11 cellular contexts compared by ENCODE assay signal in genomic region chr1:209150114-209150513, GRCh38.
DNase-seq lines count a peak whose midpoint lies in the region; TF ChIP-seq lines count a peak whose summit lies in the region.
"Had no signal": no experiment of that assay in that cellular context is flagged by ENCODE, and none has a peak within 500 bp of the region (broad histone marks: within the 10 kb centered on the region; RNA-seq: fewer than 3 reads in every experiment).

No MANE protein-coding gene starts in this region.

- no peak overlapping the region for H3K4me3 ChIP-seq in epithelial cell of esophagus (ENCODE audit: low read length)

- TF ChIP-seq CTCF in epithelial cell of esophagus (IDR thresholded peaks at IDR 0.05; ENCODE audit: insufficient read depth, low read depth, low read length, missing control alignments) = no peak

- peak; percentile 22 for DNase-seq in SIG-M5 treated with dmso at 0.1 percent for 504 hours (lab: John Stamatoyannopoulos, UW; ENCODE audit: unreplicated experiment)
- no peak for DNase-seq in SIG-M5 (lab: John Stamatoyannopoulos, UW)
- DNase-seq in OCI-M1 (lab: John Stamatoyannopoulos, UW) = peak; percentile 47
- peak; percentile 75 for DNase-seq in epithelial cell of esophagus (ENCODE audit: low read depth)
- DNase-seq in renal cortical epithelial cell (ENCODE audit: low read depth) = peak; percentile 69
- DNase-seq in NCI-H146 (lab: John Stamatoyannopoulos, UW) = no peak
- no peak for DNase-seq in SHP77 treated with DMSO at 0.1 percent for 48 hours (lab: John Stamatoyannopoulos, UW)
- no peak for DNase-seq in NCI-H345 (lab: John Stamatoyannopoulos, UW)
- DNase-seq: activated CD4-positive, CD25-positive, alpha-beta regulatory T cell treated with anti-CD3 and anti-CD28 coated beads, Interleukin-2, amount 50 U/mL, for 72 hours; left ventricle myocardium superior; NCI-H2081 had no signal

Comparison
In these comparisons a context has a peak if more than half of its experiments do, and no peak if none do; other contexts are left out.
1. DNase-seq: peak in SIG-M5 treated with dmso at 0.1 percent for 504 hours (single experiment), OCI-M1 (single experiment), epithelial cell of esophagus (single experiment) and renal cortical epithelial cell (single experiment); none in SIG-M5 (single experiment), NCI-H146 (single experiment), SHP77 treated with DMSO at 0.1 percent for 48 hours (single experiment) and NCI-H345 (single experiment).